Comparison of ENCODE assay signal across 1 cellular context in genomic region chr9:112380102-112380581, GRCh38.
TF ChIP-seq lines count a peak whose summit lies in the region.

Gene HSDL2, plus strand, starts transcription at chr9:112380108. Its CDS starts 56 bp downstream, at chr9:112380164.

TF ChIP-seq in HepG2, 621 proteins besides CTCF, POLR2A, EP300 and RAD21 (continued from another document and continues in another):
- TF ChIP-seq, protein P1, sequence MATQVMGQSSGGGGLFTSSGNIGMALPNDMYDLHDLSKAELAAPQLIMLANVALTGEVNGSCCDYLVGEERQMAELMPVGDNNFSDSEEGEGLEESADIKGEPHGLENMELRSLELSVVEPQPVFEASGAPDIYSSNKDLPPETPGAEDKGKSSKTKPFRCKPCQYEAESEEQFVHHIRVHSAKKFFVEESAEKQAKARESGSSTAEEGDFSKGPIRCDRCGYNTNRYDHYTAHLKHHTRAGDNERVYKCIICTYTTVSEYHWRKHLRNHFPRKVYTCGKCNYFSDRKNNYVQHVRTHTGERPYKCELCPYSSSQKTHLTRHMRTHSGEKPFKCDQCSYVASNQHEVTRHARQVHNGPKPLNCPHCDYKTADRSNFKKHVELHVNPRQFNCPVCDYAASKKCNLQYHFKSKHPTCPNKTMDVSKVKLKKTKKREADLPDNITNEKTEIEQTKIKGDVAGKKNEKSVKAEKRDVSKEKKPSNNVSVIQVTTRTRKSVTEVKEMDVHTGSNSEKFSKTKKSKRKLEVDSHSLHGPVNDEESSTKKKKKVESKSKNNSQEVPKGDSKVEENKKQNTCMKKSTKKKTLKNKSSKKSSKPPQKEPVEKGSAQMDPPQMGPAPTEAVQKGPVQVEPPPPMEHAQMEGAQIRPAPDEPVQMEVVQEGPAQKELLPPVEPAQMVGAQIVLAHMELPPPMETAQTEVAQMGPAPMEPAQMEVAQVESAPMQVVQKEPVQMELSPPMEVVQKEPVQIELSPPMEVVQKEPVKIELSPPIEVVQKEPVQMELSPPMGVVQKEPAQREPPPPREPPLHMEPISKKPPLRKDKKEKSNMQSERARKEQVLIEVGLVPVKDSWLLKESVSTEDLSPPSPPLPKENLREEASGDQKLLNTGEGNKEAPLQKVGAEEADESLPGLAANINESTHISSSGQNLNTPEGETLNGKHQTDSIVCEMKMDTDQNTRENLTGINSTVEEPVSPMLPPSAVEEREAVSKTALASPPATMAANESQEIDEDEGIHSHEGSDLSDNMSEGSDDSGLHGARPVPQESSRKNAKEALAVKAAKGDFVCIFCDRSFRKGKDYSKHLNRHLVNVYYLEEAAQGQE (IDR thresholded peaks at IDR 0.05; ENCODE audit: borderline replicate concordance in 1 of 2, low read depth in 1 of 2, low read length in 2 of 2): peak in 1 of 2 experiments; percentile 56; a peak in 1 of 4 replicates
- TF ChIP-seq, protein P2, sequence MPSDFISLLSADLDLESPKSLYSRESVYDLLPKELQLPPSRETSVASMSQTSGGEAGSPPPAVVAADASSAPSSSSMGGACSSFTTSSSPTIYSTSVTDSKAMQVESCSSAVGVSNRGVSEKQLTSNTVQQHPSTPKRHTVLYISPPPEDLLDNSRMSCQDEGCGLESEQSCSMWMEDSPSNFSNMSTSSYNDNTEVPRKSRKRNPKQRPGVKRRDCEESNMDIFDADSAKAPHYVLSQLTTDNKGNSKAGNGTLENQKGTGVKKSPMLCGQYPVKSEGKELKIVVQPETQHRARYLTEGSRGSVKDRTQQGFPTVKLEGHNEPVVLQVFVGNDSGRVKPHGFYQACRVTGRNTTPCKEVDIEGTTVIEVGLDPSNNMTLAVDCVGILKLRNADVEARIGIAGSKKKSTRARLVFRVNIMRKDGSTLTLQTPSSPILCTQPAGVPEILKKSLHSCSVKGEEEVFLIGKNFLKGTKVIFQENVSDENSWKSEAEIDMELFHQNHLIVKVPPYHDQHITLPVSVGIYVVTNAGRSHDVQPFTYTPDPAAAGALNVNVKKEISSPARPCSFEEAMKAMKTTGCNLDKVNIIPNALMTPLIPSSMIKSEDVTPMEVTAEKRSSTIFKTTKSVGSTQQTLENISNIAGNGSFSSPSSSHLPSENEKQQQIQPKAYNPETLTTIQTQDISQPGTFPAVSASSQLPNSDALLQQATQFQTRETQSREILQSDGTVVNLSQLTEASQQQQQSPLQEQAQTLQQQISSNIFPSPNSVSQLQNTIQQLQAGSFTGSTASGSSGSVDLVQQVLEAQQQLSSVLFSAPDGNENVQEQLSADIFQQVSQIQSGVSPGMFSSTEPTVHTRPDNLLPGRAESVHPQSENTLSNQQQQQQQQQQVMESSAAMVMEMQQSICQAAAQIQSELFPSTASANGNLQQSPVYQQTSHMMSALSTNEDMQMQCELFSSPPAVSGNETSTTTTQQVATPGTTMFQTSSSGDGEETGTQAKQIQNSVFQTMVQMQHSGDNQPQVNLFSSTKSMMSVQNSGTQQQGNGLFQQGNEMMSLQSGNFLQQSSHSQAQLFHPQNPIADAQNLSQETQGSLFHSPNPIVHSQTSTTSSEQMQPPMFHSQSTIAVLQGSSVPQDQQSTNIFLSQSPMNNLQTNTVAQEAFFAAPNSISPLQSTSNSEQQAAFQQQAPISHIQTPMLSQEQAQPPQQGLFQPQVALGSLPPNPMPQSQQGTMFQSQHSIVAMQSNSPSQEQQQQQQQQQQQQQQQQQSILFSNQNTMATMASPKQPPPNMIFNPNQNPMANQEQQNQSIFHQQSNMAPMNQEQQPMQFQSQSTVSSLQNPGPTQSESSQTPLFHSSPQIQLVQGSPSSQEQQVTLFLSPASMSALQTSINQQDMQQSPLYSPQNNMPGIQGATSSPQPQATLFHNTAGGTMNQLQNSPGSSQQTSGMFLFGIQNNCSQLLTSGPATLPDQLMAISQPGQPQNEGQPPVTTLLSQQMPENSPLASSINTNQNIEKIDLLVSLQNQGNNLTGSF (CRISPR knock-in tag; IDR thresholded peaks at IDR 0.05): no peak
- TF ChIP-seq ZBTB38 (CRISPR knock-in tag; IDR thresholded peaks at IDR 0.05): peak; percentile 6; the same call in 1 of the 2 replicates
- peak; percentile 62 for TF ChIP-seq RARA (CRISPR knock-in tag; IDR thresholded peaks at IDR 0.05)
- TF ChIP-seq ZKSCAN1 (IDR thresholded peaks at IDR 0.05; ENCODE audit: low read length): no peak
- TF ChIP-seq, protein P3, sequence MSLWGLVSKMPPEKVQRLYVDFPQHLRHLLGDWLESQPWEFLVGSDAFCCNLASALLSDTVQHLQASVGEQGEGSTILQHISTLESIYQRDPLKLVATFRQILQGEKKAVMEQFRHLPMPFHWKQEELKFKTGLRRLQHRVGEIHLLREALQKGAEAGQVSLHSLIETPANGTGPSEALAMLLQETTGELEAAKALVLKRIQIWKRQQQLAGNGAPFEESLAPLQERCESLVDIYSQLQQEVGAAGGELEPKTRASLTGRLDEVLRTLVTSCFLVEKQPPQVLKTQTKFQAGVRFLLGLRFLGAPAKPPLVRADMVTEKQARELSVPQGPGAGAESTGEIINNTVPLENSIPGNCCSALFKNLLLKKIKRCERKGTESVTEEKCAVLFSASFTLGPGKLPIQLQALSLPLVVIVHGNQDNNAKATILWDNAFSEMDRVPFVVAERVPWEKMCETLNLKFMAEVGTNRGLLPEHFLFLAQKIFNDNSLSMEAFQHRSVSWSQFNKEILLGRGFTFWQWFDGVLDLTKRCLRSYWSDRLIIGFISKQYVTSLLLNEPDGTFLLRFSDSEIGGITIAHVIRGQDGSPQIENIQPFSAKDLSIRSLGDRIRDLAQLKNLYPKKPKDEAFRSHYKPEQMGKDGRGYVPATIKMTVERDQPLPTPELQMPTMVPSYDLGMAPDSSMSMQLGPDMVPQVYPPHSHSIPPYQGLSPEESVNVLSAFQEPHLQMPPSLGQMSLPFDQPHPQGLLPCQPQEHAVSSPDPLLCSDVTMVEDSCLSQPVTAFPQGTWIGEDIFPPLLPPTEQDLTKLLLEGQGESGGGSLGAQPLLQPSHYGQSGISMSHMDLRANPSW (CRISPR knock-in tag; IDR thresholded peaks at IDR 0.05; ENCODE audit: borderline replicate concordance): no peak
- no peak for TF ChIP-seq ETV6 (CRISPR knock-in tag; conservative IDR thresholded peaks at IDR 0.05)
- TF ChIP-seq ZNF350 (CRISPR knock-in tag; IDR thresholded peaks at IDR 0.05; ENCODE audit: borderline replicate concordance, low read depth): no peak; the same call in 1 of the 2 replicates
- TF ChIP-seq, protein P4, sequence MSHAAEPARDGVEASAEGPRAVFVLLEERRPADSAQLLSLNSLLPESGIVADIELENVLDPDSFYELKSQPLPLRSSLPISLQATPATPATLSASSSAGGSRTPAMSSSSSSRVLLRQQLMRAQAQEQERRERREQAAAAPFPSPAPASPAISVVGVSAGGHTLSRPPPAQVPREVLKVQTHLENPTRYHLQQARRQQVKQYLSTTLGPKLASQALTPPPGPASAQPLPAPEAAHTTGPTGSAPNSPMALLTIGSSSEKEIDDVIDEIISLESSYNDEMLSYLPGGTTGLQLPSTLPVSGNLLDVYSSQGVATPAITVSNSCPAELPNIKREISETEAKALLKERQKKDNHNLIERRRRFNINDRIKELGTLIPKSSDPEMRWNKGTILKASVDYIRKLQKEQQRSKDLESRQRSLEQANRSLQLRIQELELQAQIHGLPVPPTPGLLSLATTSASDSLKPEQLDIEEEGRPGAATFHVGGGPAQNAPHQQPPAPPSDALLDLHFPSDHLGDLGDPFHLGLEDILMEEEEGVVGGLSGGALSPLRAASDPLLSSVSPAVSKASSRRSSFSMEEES (CRISPR knock-in tag; IDR thresholded peaks at IDR 0.05): no peak
- TF ChIP-seq, protein P5, sequence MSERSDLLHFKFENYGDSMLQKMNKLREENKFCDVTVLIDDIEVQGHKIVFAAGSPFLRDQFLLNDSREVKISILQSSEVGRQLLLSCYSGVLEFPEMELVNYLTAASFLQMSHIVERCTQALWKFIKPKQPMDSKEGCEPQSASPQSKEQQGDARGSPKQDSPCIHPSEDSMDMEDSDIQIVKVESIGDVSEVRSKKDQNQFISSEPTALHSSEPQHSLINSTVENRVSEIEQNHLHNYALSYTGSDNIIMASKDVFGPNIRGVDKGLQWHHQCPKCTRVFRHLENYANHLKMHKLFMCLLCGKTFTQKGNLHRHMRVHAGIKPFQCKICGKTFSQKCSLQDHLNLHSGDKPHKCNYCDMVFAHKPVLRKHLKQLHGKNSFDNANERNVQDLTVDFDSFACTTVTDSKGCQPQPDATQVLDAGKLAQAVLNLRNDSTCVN (CRISPR knock-in tag; IDR thresholded peaks at IDR 0.05; ENCODE audit: borderline replicate concordance): peak; percentile 62; the same call in 1 of the 2 replicates
- no peak for TF ChIP-seq ARID2 (CRISPR knock-in tag; IDR thresholded peaks at IDR 0.05; ENCODE audit: borderline replicate concordance)
- TF ChIP-seq PRDM10 (CRISPR knock-in tag; IDR thresholded peaks at IDR 0.05; ENCODE audit: low read depth): no peak
- no peak for TF ChIP-seq ZNF660 (CRISPR knock-in tag; IDR thresholded peaks at IDR 0.05; ENCODE audit: borderline replicate concordance, low read depth)
- no peak for TF ChIP-seq ZC3H13 (CRISPR knock-in tag; IDR thresholded peaks at IDR 0.05)
- no peak for TF ChIP-seq ZNF446 (CRISPR knock-in tag; IDR thresholded peaks at IDR 0.05)
- TF ChIP-seq, protein P6, sequence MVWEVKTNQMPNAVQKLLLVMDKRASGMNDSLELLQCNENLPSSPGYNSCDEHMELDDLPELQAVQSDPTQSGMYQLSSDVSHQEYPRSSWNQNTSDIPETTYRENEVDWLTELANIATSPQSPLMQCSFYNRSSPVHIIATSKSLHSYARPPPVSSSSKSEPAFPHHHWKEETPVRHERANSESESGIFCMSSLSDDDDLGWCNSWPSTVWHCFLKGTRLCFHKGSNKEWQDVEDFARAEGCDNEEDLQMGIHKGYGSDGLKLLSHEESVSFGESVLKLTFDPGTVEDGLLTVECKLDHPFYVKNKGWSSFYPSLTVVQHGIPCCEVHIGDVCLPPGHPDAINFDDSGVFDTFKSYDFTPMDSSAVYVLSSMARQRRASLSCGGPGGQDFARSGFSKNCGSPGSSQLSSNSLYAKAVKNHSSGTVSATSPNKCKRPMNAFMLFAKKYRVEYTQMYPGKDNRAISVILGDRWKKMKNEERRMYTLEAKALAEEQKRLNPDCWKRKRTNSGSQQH (CRISPR knock-in tag; IDR thresholded peaks at IDR 0.05; ENCODE audit: low read depth): no peak; the same call in 1 of the 2 replicates
- TF ChIP-seq, protein P7, sequence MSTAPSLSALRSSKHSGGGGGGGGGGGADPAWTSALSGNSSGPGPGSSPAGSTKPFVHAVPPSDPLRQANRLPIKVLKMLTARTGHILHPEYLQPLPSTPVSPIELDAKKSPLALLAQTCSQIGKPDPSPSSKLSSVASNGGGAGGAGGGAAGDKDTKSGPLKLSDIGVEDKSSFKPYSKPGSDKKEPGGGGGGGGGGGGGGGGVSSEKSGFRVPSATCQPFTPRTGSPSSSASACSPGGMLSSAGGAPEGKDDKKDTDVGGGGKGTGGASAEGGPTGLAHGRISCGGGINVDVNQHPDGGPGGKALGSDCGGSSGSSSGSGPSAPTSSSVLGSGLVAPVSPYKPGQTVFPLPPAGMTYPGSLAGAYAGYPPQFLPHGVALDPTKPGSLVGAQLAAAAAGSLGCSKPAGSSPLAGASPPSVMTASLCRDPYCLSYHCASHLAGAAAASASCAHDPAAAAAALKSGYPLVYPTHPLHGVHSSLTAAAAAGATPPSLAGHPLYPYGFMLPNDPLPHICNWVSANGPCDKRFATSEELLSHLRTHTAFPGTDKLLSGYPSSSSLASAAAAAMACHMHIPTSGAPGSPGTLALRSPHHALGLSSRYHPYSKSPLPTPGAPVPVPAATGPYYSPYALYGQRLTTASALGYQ (CRISPR knock-in tag; IDR thresholded peaks at IDR 0.05): no peak
- TF ChIP-seq, protein P8, sequence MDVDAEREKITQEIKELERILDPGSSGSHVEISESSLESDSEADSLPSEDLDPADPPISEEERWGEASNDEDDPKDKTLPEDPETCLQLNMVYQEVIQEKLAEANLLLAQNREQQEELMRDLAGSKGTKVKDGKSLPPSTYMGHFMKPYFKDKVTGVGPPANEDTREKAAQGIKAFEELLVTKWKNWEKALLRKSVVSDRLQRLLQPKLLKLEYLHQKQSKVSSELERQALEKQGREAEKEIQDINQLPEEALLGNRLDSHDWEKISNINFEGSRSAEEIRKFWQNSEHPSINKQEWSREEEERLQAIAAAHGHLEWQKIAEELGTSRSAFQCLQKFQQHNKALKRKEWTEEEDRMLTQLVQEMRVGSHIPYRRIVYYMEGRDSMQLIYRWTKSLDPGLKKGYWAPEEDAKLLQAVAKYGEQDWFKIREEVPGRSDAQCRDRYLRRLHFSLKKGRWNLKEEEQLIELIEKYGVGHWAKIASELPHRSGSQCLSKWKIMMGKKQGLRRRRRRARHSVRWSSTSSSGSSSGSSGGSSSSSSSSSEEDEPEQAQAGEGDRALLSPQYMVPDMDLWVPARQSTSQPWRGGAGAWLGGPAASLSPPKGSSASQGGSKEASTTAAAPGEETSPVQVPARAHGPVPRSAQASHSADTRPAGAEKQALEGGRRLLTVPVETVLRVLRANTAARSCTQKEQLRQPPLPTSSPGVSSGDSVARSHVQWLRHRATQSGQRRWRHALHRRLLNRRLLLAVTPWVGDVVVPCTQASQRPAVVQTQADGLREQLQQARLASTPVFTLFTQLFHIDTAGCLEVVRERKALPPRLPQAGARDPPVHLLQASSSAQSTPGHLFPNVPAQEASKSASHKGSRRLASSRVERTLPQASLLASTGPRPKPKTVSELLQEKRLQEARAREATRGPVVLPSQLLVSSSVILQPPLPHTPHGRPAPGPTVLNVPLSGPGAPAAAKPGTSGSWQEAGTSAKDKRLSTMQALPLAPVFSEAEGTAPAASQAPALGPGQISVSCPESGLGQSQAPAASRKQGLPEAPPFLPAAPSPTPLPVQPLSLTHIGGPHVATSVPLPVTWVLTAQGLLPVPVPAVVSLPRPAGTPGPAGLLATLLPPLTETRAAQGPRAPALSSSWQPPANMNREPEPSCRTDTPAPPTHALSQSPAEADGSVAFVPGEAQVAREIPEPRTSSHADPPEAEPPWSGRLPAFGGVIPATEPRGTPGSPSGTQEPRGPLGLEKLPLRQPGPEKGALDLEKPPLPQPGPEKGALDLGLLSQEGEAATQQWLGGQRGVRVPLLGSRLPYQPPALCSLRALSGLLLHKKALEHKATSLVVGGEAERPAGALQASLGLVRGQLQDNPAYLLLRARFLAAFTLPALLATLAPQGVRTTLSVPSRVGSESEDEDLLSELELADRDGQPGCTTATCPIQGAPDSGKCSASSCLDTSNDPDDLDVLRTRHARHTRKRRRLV (CRISPR knock-in tag; IDR thresholded peaks at IDR 0.05): no peak
- TF ChIP-seq STAT5B (CRISPR knock-in tag; IDR thresholded peaks at IDR 0.05): no peak
- no peak for TF ChIP-seq ZNF230 (CRISPR knock-in tag; IDR thresholded peaks at IDR 0.05)
- no peak for TF ChIP-seq ZKSCAN8 (CRISPR knock-in tag; IDR thresholded peaks at IDR 0.05; ENCODE audit: borderline replicate concordance)
